In genomic region chr16:11913425-11914079, GRCh38 we compare ENCODE assay signal across 1 cellular context.
TF ChIP-seq lines count a peak whose summit lies in the region.

No MANE protein-coding gene starts in this region.

TF ChIP-seq in H1, 55 proteins besides CTCF, POLR2A, EP300 and RAD21 (continued from another document):
- TF ChIP-seq MAX (IDR thresholded peaks at IDR 0.05) (no peak), ZNF274 (IDR thresholded peaks at IDR 0.05; ENCODE audit: borderline replicate concordance, extremely low read depth, low read length) (no peak)
TF ChIP-seq in H1: peak in this region for 0.
